Comparison of ENCODE assay signal across 8 cellular contexts in genomic region chr13:78137404-78138142, GRCh38.
DNase-seq lines count a peak whose midpoint lies in the region; ATAC-seq and TF ChIP-seq lines count a peak whose summit lies in the region.

No MANE protein-coding gene starts in this region.

- H3K36me3 ChIP-seq in gastroesophageal sphincter (no peaks in the 10 kb centered on the region), parathyroid adenoma (ENCODE audit: control insufficient read depth, insufficient read depth, low read length) (no peaks in the 10 kb centered on the region)

- H3K4me3 ChIP-seq in gastroesophageal sphincter: no peak overlapping the region
- no peak overlapping the region for H3K4me3 ChIP-seq in parathyroid adenoma (ENCODE audit: low read depth, low read length)

- H3K27ac ChIP-seq in gastroesophageal sphincter (no peak overlapping the region), parathyroid adenoma (no peak overlapping the region)

- POLR2A ChIA-PET in activated CD8-positive, alpha-beta T cell treated with anti-CD3 and anti-CD28 coated beads, Interleukin-2, amount 10 ng/mL, durations not matched to agents 7 days and 5 days (lab: Charles Lee): no interaction called here

- TF ChIP-seq CTCF in gastroesophageal sphincter (IDR thresholded peaks at IDR 0.05) (peak; percentile 39 to 79 (median 46)), parathyroid adenoma (IDR thresholded peaks at IDR 0.05) (peak; percentile 43)

- DNase-seq in DMS53 treated with DMSO at 0.1 percent for 48 hours (lab: John Stamatoyannopoulos, UW; ENCODE audit: unreplicated experiment): peak; percentile 20
- DNase-seq in NCI-H2107 (lab: John Stamatoyannopoulos, UW): peak; percentile 8
- peak; percentile 23 for DNase-seq in activated CD8-positive, alpha-beta T cell treated with anti-CD3 and anti-CD28 coated beads, Interleukin-2, amount 10 ng/mL, durations not matched to agents 7 days and 5 days
- no peak for DNase-seq in cortex of kidney (lab: John Stamatoyannopoulos, UW)

- no peaks in the 10 kb centered on the region for H3K9me3 Mint-ChIP-seq in activated CD8-positive, alpha-beta T cell treated with anti-CD3 and anti-CD28 coated beads, Interleukin-2, amount 10 ng/mL, durations not matched to agents 7 days and 5 days (ENCODE audit: insufficient read depth)

- 8 to 29% methylated on average over 4 of the region's 6 CpGs for WGBS in gastroesophageal sphincter (ENCODE audit: low coverage in 1 of 2), 2 donors

- no peak overlapping the region for H3K4me2 ChIP-seq in parathyroid adenoma (ENCODE audit: low read length)

- H3K79me2 ChIP-seq in parathyroid adenoma: no peaks in the 10 kb centered on the region

- no peak overlapping the region for H3K4me3 Mint-ChIP-seq in activated CD8-positive, alpha-beta T cell treated with anti-CD3 and anti-CD28 coated beads, Interleukin-2, amount 10 ng/mL, durations not matched to agents 7 days and 5 days

- H3K27me3 Mint-ChIP-seq in activated CD8-positive, alpha-beta T cell treated with anti-CD3 and anti-CD28 coated beads, Interleukin-2, amount 10 ng/mL, durations not matched to agents 7 days and 5 days (ENCODE audit: low read depth): no peaks in the 10 kb centered on the region

- no peaks in the 10 kb centered on the region for H3K27me3 ChIP-seq in gastroesophageal sphincter
- H3K27me3 ChIP-seq in parathyroid adenoma (ENCODE audit: control insufficient read depth, insufficient read depth, low read length): no peaks in the 10 kb centered on the region

- CTCF ChIA-PET in activated CD8-positive, alpha-beta T cell treated with anti-CD3 and anti-CD28 coated beads, Interleukin-2, amount 10 ng/mL, durations not matched to agents 7 days and 5 days (lab: Charles Lee): interaction anchor here (0.7 to 4.5 kb wide), 10 partner anchors 11 to 849 kb away, joined by 3 to 29 read pairs (median 4); no protein-coding TSS in a partner anchor

- H3K36me3 Mint-ChIP-seq in activated CD8-positive, alpha-beta T cell treated with anti-CD3 and anti-CD28 coated beads, Interleukin-2, amount 10 ng/mL, durations not matched to agents 7 days and 5 days (ENCODE audit: low read depth): no peaks in the 10 kb centered on the region

- ATAC-seq in GM19351 (IDR thresholded peaks at IDR 0.05; ENCODE audit: unreplicated experiment): peak; percentile 93
- peak; percentile 88 for ATAC-seq in HG03175 (IDR thresholded peaks at IDR 0.05; ENCODE audit: unreplicated experiment)
- peak; percentile 82 for ATAC-seq in activated CD8-positive, alpha-beta T cell treated with anti-CD3 and anti-CD28 coated beads, Interleukin-2, amount 10 ng/mL, durations not matched to agents 7 days and 5 days
- ATAC-seq in gastroesophageal sphincter: peak; percentile 72

- peaks cover 6% of the 10 kb centered on the region for H3K4me1 Mint-ChIP-seq in activated CD8-positive, alpha-beta T cell treated with anti-CD3 and anti-CD28 coated beads, Interleukin-2, amount 10 ng/mL, durations not matched to agents 7 days and 5 days (ENCODE audit: low read depth)

- TF ChIP-seq EP300 in gastroesophageal sphincter (IDR thresholded peaks at IDR 0.05): no peak

- H3K27ac Mint-ChIP-seq in activated CD8-positive, alpha-beta T cell treated with anti-CD3 and anti-CD28 coated beads, Interleukin-2, amount 10 ng/mL, durations not matched to agents 7 days and 5 days: no peak overlapping the region

- H2AFZ ChIP-seq in parathyroid adenoma: no peak overlapping the region

- H3K9ac ChIP-seq in parathyroid adenoma: no peak overlapping the region

- H3K9me3 ChIP-seq in gastroesophageal sphincter (no peaks in the 10 kb centered on the region), parathyroid adenoma (ENCODE audit: control insufficient read depth, low read length) (no peaks in the 10 kb centered on the region)

- H3K4me1 ChIP-seq in gastroesophageal sphincter (no peaks in the 10 kb centered on the region), parathyroid adenoma (no peaks in the 10 kb centered on the region)

- TF ChIP-seq POLR2A in gastroesophageal sphincter (IDR thresholded peaks at IDR 0.05): no peak
